Comparison of ENCODE assay signal across 8 cellular contexts in genomic region chr12:57603758-57604453, GRCh38. TPM values are rescaled to one million over a fixed set of nuclear protein-coding genes. Genes with fewer than 3 reads are reported as not detected.
DNase-seq lines count a peak whose midpoint lies in the region; ATAC-seq, FAIRE-seq and TF ChIP-seq lines count a peak whose summit lies in the region.

No MANE protein-coding gene starts in this region.

- no peak for FAIRE-seq in HepG2 (lab: Jason Lieb, UNC)

- H3K4me2 ChIP-seq in HepG2 (ENCODE audit: low read depth, low read length): peak overlapping the region; percentile 78

- H3K36me3 Mint-ChIP-seq in CD8-positive, alpha-beta memory T cell: peaks cover 0 to 51% (median 26%) of the 10 kb centered on the region in 3 donors
- H3K36me3 Mint-ChIP-seq in central memory CD8-positive, alpha-beta T cell (ENCODE audit: insufficient read depth): peaks cover 20% of the 10 kb centered on the region

- H2AFZ ChIP-seq in HepG2 (ENCODE audit: low read length): no peak overlapping the region

- peak overlapping the region; percentile 78 for H3K4me3 ChIP-seq in CD8-positive, alpha-beta memory T cell (ENCODE audit: low read length)
- H3K4me3 ChIP-seq in MG63 (peak overlapping the region; percentile 43), HepG2 (replicated peaks in 1 of 3; ENCODE audit: insufficient read depth in 1 of 3, low read depth in 2 of 3, low read length in 3 of 3) (peak overlapping the region; percentile 79 to 84 (median 80); a peak in 5 of 6 replicates), subcutaneous abdominal adipose tissue (ENCODE audit: low read depth in 1 of 5, low read length in 5 of 5) (peak overlapping the region in 4 of 5 donors; percentile 56 to 72 (median 59))

- DNase-seq in CD8-positive, alpha-beta memory T cell: no peak
- peak; percentile 60 for DNase-seq in MG63
- no peak for DNase-seq in central memory CD8-positive, alpha-beta T cell (ENCODE audit: low spot score in 2 of 2)
- no peak for DNase-seq in HepG2 (ENCODE audit: low spot score)
- no peak for DNase-seq in effector CD8-positive, alpha-beta T cell (lab: John Stamatoyannopoulos, UW)
- DNase-seq in activated CD8-positive, alpha-beta memory T cell treated with anti-CD3 and anti-CD28 coated beads, Interleukin-2, amount 50 U/mL, for 4 hours: no peak

- H3K36me3 ChIP-seq in CD8-positive, alpha-beta memory T cell (ENCODE audit: insufficient read depth, low read length): peaks cover 14% of the 10 kb centered on the region
- H3K36me3 ChIP-seq in MG63 (no peaks in the 10 kb centered on the region; the same call in 1 of the 2 replicates), HepG2 (replicated peaks in 1 of 2; ENCODE audit: control insufficient read depth in 1 of 2, insufficient read depth in 2 of 2, low read length in 2 of 2) (peaks cover 8 to 14% of the 10 kb centered on the region in 2 experiments; a peak in 3 of 5 replicates), subcutaneous abdominal adipose tissue (ENCODE audit: control insufficient read depth in 5 of 5, insufficient read depth in 5 of 5, low read length in 5 of 5) (peaks cover 0 to 39% (median 32%) of the 10 kb centered on the region in 5 donors)

- no peak overlapping the region for H3K27ac ChIP-seq in CD8-positive, alpha-beta memory T cell (ENCODE audit: low read depth, low read length)
- H3K27ac ChIP-seq in HepG2 (ENCODE audit: extremely low read length, insufficient read depth, low read length) (peak overlapping the region; percentile 26), subcutaneous abdominal adipose tissue (ENCODE audit: low read depth, low read length) (no peak overlapping the region)

- intact Hi-C loops in HepG2 (cut with micrococcal nuclease; ENCODE audit: unreplicated experiment): no loop called here

- H3K27me3 Mint-ChIP-seq in CD8-positive, alpha-beta memory T cell: peaks cover 0 to under 1% of the 10 kb centered on the region in 2 donors
- H3K27me3 Mint-ChIP-seq in central memory CD8-positive, alpha-beta T cell: no peaks in the 10 kb centered on the region

- 64% methylated on average over 6 of the region's 6 CpGs for WGBS in HepG2 (ENCODE audit: low lambda C conversion rate)

- H3K9ac ChIP-seq in HepG2 (ENCODE audit: insufficient read depth, low read depth, low read length) (peak overlapping the region; percentile 60), subcutaneous abdominal adipose tissue (ENCODE audit: low read length in 5 of 5) (peak overlapping the region in 1 of 5 donors; percentile 50)

- H3K9me3 ChIP-seq in CD8-positive, alpha-beta memory T cell (ENCODE audit: low read length): no peaks in the 10 kb centered on the region
- H3K9me3 ChIP-seq in MG63 (no peaks in the 10 kb centered on the region), HepG2 (ENCODE audit: low read length) (no peaks in the 10 kb centered on the region), subcutaneous abdominal adipose tissue (ENCODE audit: control insufficient read depth in 5 of 5, low read length in 5 of 5) (no peaks in the 10 kb centered on the region)

- TF ChIP-seq POLR2A in HepG2 (IDR thresholded peaks at IDR 0.05; ENCODE audit: insufficient read depth in 1 of 2, low read depth in 2 of 2, low read length in 2 of 2): no peak

- no peak for ATAC-seq in central memory CD8-positive, alpha-beta T cell (replicated peaks; ENCODE audit: extremely low read depth, poor library complexity, severe bottlenecking)
- ATAC-seq in HepG2 (no peak), HG03520 (IDR thresholded peaks at IDR 0.05; ENCODE audit: unreplicated experiment) (no peak)

- H4K20me1 ChIP-seq in HepG2 (ENCODE audit: insufficient read depth, low read length): no peaks in the 10 kb centered on the region; the same call in 1 of the 2 replicates

- H3K27ac Mint-ChIP-seq in CD8-positive, alpha-beta memory T cell: peak overlapping the region; percentile 64 to 94 (median 90)
- H3K27ac Mint-ChIP-seq in central memory CD8-positive, alpha-beta T cell (ENCODE audit: low read depth): peak overlapping the region; percentile 89

- CTCF ChIA-PET in CD8-positive, alpha-beta memory T cell (lab: Charles Lee): interaction anchor here (0.9 to 1.6 kb wide), 4 partner anchors 12 to 151 kb away, joined by 3 to 6 read pairs (median 4); partner anchors contain the start of gene B4GALNT1
- CTCF ChIA-PET in HepG2 (lab: Yijun Ruan, JAX; ENCODE audit: low intra/inter-chr PET ratio, low total read pairs): no interaction called here

- TF ChIP-seq EP300 in HepG2 (IDR thresholded peaks at IDR 0.05; ENCODE audit: low read depth in 2 of 2, low read length in 2 of 2): no peak
- no peak for TF ChIP-seq EP300 in HepG2 (CRISPR knock-in tag; IDR thresholded peaks at IDR 0.05; ENCODE audit: borderline replicate concordance)

- in situ Hi-C loops in HepG2 (cut with HindIII; ENCODE audit: extremely low pct_ligation_motif_present, low pct_unique_long_range_greater_than_20kb): no loop called here

- H3K4me3 Mint-ChIP-seq in CD8-positive, alpha-beta memory T cell: peak overlapping the region; percentile 85 to 94 (median 88)
- H3K4me3 Mint-ChIP-seq in central memory CD8-positive, alpha-beta T cell: peak overlapping the region; percentile 79

- no peak for TF ChIP-seq CTCF in HepG2 (CRISPR knock-in tag; IDR thresholded peaks at IDR 0.05)

- no peaks in the 10 kb centered on the region for H3K27me3 ChIP-seq in CD8-positive, alpha-beta memory T cell (ENCODE audit: insufficient read depth, low read length, poor library complexity, severe bottlenecking)
- H3K27me3 ChIP-seq in MG63: no peaks in the 10 kb centered on the region
- peaks cover 0 to 9% of the 10 kb centered on the region in 2 experiments; a peak in 1 of 5 replicates for H3K27me3 ChIP-seq in HepG2 (ENCODE audit: control insufficient read depth in 1 of 2, insufficient read depth in 2 of 2, low read length in 2 of 2)
- H3K27me3 ChIP-seq in subcutaneous abdominal adipose tissue (ENCODE audit: control insufficient read depth in 5 of 5, insufficient read depth in 4 of 5, low read length in 5 of 5): peaks cover 12 to 40% (median 28%) of the 10 kb centered on the region in 5 donors

- no peaks in the 10 kb centered on the region for H3K9me3 Mint-ChIP-seq in CD8-positive, alpha-beta memory T cell
- no peaks in the 10 kb centered on the region for H3K9me3 Mint-ChIP-seq in central memory CD8-positive, alpha-beta T cell

- H3K4me1 Mint-ChIP-seq in CD8-positive, alpha-beta memory T cell: peaks cover 32 to 43% (median 37%) of the 10 kb centered on the region in 3 donors
- peaks cover 38% of the 10 kb centered on the region for H3K4me1 Mint-ChIP-seq in central memory CD8-positive, alpha-beta T cell

- no peaks in the 10 kb centered on the region for H3K79me2 ChIP-seq in HepG2 (ENCODE audit: insufficient read depth, low read length)

- POLR2A ChIA-PET in CD8-positive, alpha-beta memory T cell (lab: Charles Lee): no interaction called here
- POLR2A ChIA-PET in HepG2 (lab: Yijun Ruan, JAX): interaction anchor here (0.9 to 5.4 kb wide), 4 partner anchors 12 to 81 kb away, joined by 3 to 26 read pairs (median 4); partner anchors contain the start of gene PIP4K2C

- no TSS peak for BruUV-seq in HepG2 (replicated peaks; lab: Mats Ljungman, UMichigan)

- peaks cover 28% of the 10 kb centered on the region for H3K4me1 ChIP-seq in CD8-positive, alpha-beta memory T cell (ENCODE audit: insufficient read depth, low read length)
- H3K4me1 ChIP-seq in HepG2 (ENCODE audit: insufficient read depth, low read length) (peaks cover 27% of the 10 kb centered on the region), subcutaneous abdominal adipose tissue (ENCODE audit: control insufficient read depth in 5 of 5, insufficient read depth in 5 of 5, low read length in 5 of 5) (peaks cover 2 to 18% (median 15%) of the 10 kb centered on the region in 5 donors)

- TF ChIP-seq RAD21 in HepG2 (CRISPR knock-in tag; IDR thresholded peaks at IDR 0.05): no peak

RNA-seq across cellular contexts. Expression of gene DTX3, which starts 0.7 kb away (rescaled TPM):
- 10 to 100 TPM; 16.7 to 18.3 TPM for total RNA-seq in CD8-positive, alpha-beta memory T cell
- polyA plus RNA-seq in CD8-positive, alpha-beta memory T cell: 7.2 TPM
- 0.20 and 0.52 TPM in 2 replicates for total RNA-seq in MG63 (2014; rRNA removed; shearing (Covaris generic); ENCODE audit: low replicate concordance)
- 5.4 and 9.0 TPM in 2 replicates for total RNA-seq in HepG2 (2016; rRNA removed; fragmentation: Illumina TruSeq; extraction: Trizol)
- 4.1 and 4.8 TPM in 2 replicates for total RNA-seq in HepG2 (2016; cell fraction: cytosol; rRNA removed; fragmentation: Illumina TruSeq; extraction: Trizol; ENCODE audit: low read depth)
- total RNA-seq in HepG2 (2016; cell fraction: insoluble cytoplasmic fraction; rRNA removed; fragmentation: Illumina TruSeq; extraction: Trizol): 4.3 and 9.2 TPM in 2 replicates
- 8.4 and 9.4 TPM in 2 replicates for total RNA-seq in HepG2 (2016; cell fraction: membrane; rRNA removed; fragmentation: Illumina TruSeq; extraction: Trizol)
- total RNA-seq in HepG2 (2016; cell fraction: nucleus; rRNA removed; fragmentation: Illumina TruSeq; extraction: Trizol): 9.5 and 11.0 TPM in 2 replicates
- 27.2 and 28.7 TPM in 2 replicates for polyA plus RNA-seq in HepG2 (2011; rRNA removed)
- polyA plus RNA-seq in HepG2 (2011; cell fraction: cytosol; rRNA removed): 13.0 and 16.9 TPM in 2 replicates
- 170 and 204 TPM in 2 replicates for polyA plus RNA-seq in HepG2 (2011; cell fraction: nucleus; rRNA removed)
- polyA plus RNA-seq in HepG2 (2012): 11.6 and 13.9 TPM in 2 replicates
- 4.0 and 4.6 TPM in 2 replicates for polyA plus RNA-seq in HepG2 (2016; cell fraction: cytosol; fragmentation: Illumina TruSeq; extraction: Trizol; ENCODE audit: low read depth)
- 6.2 and 8.3 TPM in 2 replicates for polyA plus RNA-seq in HepG2 (2016; cell fraction: insoluble cytoplasmic fraction; fragmentation: Illumina TruSeq; extraction: Trizol; ENCODE audit: low read depth)
- polyA plus RNA-seq in HepG2 (2016; cell fraction: membrane; fragmentation: Illumina TruSeq; extraction: Trizol; ENCODE audit: low read depth): 9.6 and 10.1 TPM in 2 replicates
- polyA plus RNA-seq in HepG2 (2016; cell fraction: nucleus; fragmentation: Illumina TruSeq; extraction: Trizol; ENCODE audit: insufficient read depth, low read depth): 29.4 and 32.9 TPM in 2 replicates
- 16.3 TPM in 1 of 2 replicates, not detected in the other for polyA minus RNA-seq in HepG2 (2011; rRNA and poly(A)+ RNA removed; ENCODE audit: low replicate concordance)
- 4.4 and 6.0 TPM in 2 replicates for polyA minus RNA-seq in HepG2 (2011; cell fraction: cytosol; rRNA and poly(A)+ RNA removed)
- 14.5 and 15.1 TPM in 2 replicates for polyA minus RNA-seq in HepG2 (2011; cell fraction: nucleus; rRNA and poly(A)+ RNA removed)

RNA-seq across cellular contexts. Expression of gene ARHGEF25, which starts 7.3 kb away (rescaled TPM):
- 1 to 10 TPM; 1.4 to 1.9 TPM for total RNA-seq in CD8-positive, alpha-beta memory T cell
- polyA plus RNA-seq in CD8-positive, alpha-beta memory T cell: not detected
- 17.0 and 17.4 TPM in 2 replicates for total RNA-seq in MG63 (2014; rRNA removed; shearing (Covaris generic); ENCODE audit: low replicate concordance)
- total RNA-seq in HepG2 (2016; rRNA removed; fragmentation: Illumina TruSeq; extraction: Trizol): 10.1 and 11.5 TPM in 2 replicates
- total RNA-seq in HepG2 (2016; cell fraction: cytosol; rRNA removed; fragmentation: Illumina TruSeq; extraction: Trizol; ENCODE audit: low read depth): 8.4 and 8.9 TPM in 2 replicates
- 8.3 and 14.8 TPM in 2 replicates for total RNA-seq in HepG2 (2016; cell fraction: insoluble cytoplasmic fraction; rRNA removed; fragmentation: Illumina TruSeq; extraction: Trizol)
- 16.1 and 18.0 TPM in 2 replicates for total RNA-seq in HepG2 (2016; cell fraction: membrane; rRNA removed; fragmentation: Illumina TruSeq; extraction: Trizol)
- total RNA-seq in HepG2 (2016; cell fraction: nucleus; rRNA removed; fragmentation: Illumina TruSeq; extraction: Trizol): 9.2 and 9.6 TPM in 2 replicates
- polyA plus RNA-seq in HepG2 (2011; rRNA removed): 12.5 and 15.3 TPM in 2 replicates
- 8.5 and 8.9 TPM in 2 replicates for polyA plus RNA-seq in HepG2 (2011; cell fraction: cytosol; rRNA removed)
- 77.8 and 83.0 TPM in 2 replicates for polyA plus RNA-seq in HepG2 (2011; cell fraction: nucleus; rRNA removed)
- polyA plus RNA-seq in HepG2 (2012): 15.4 and 15.7 TPM in 2 replicates
- polyA plus RNA-seq in HepG2 (2016; cell fraction: cytosol; fragmentation: Illumina TruSeq; extraction: Trizol; ENCODE audit: low read depth): 6.4 and 8.2 TPM in 2 replicates
- polyA plus RNA-seq in HepG2 (2016; cell fraction: insoluble cytoplasmic fraction; fragmentation: Illumina TruSeq; extraction: Trizol; ENCODE audit: low read depth): 8.6 and 9.4 TPM in 2 replicates
- 11.4 and 11.5 TPM in 2 replicates for polyA plus RNA-seq in HepG2 (2016; cell fraction: membrane; fragmentation: Illumina TruSeq; extraction: Trizol; ENCODE audit: low read depth)
- 21.2 and 28.6 TPM in 2 replicates for polyA plus RNA-seq in HepG2 (2016; cell fraction: nucleus; fragmentation: Illumina TruSeq; extraction: Trizol; ENCODE audit: insufficient read depth, low read depth)
- 6.2 TPM in 1 of 2 replicates, not detected in the other for polyA minus RNA-seq in HepG2 (2011; rRNA and poly(A)+ RNA removed; ENCODE audit: low replicate concordance)
- 2.9 and 3.3 TPM in 2 replicates for polyA minus RNA-seq in HepG2 (2011; cell fraction: cytosol; rRNA and poly(A)+ RNA removed)
- 11.8 and 12.6 TPM in 2 replicates for polyA minus RNA-seq in HepG2 (2011; cell fraction: nucleus; rRNA and poly(A)+ RNA removed)

RNA-seq across cellular contexts. Expression of gene PIP4K2C, which starts 12.9 kb away (rescaled TPM):
- total RNA-seq in CD8-positive, alpha-beta memory T cell: 10 to 100 TPM; 24.7 to 29.7 TPM
- 40.6 TPM for polyA plus RNA-seq in CD8-positive, alpha-beta memory T cell
- total RNA-seq in MG63 (2014; rRNA removed; shearing (Covaris generic); ENCODE audit: low replicate concordance): 16.3 and 98.3 TPM in 2 replicates
- total RNA-seq in HepG2 (2016; rRNA removed; fragmentation: Illumina TruSeq; extraction: Trizol): 23.6 and 26.4 TPM in 2 replicates
- 2.6 and 2.8 TPM in 2 replicates for total RNA-seq in HepG2 (2016; cell fraction: cytosol; rRNA removed; fragmentation: Illumina TruSeq; extraction: Trizol; ENCODE audit: low read depth)
- 19.8 and 28.3 TPM in 2 replicates for total RNA-seq in HepG2 (2016; cell fraction: insoluble cytoplasmic fraction; rRNA removed; fragmentation: Illumina TruSeq; extraction: Trizol)
- total RNA-seq in HepG2 (2016; cell fraction: membrane; rRNA removed; fragmentation: Illumina TruSeq; extraction: Trizol): 9.9 and 10.2 TPM in 2 replicates
- total RNA-seq in HepG2 (2016; cell fraction: nucleus; rRNA removed; fragmentation: Illumina TruSeq; extraction: Trizol): 23.9 TPM in 2 replicates
- polyA plus RNA-seq in HepG2 (2011; rRNA removed): 21.7 and 23.3 TPM in 2 replicates
- polyA plus RNA-seq in HepG2 (2011; cell fraction: cytosol; rRNA removed): 13.2 and 18.6 TPM in 2 replicates
- 26.0 and 28.4 TPM in 2 replicates for polyA plus RNA-seq in HepG2 (2011; cell fraction: nucleus; rRNA removed)
- polyA plus RNA-seq in HepG2 (2012): 14.2 and 18.4 TPM in 2 replicates
- polyA plus RNA-seq in HepG2 (2016; cell fraction: cytosol; fragmentation: Illumina TruSeq; extraction: Trizol; ENCODE audit: low read depth): 2.2 and 2.3 TPM in 2 replicates
- polyA plus RNA-seq in HepG2 (2016; cell fraction: insoluble cytoplasmic fraction; fragmentation: Illumina TruSeq; extraction: Trizol; ENCODE audit: low read depth): 16.8 and 23.7 TPM in 2 replicates
- 6.3 and 6.4 TPM in 2 replicates for polyA plus RNA-seq in HepG2 (2016; cell fraction: membrane; fragmentation: Illumina TruSeq; extraction: Trizol; ENCODE audit: low read depth)
- polyA plus RNA-seq in HepG2 (2016; cell fraction: nucleus; fragmentation: Illumina TruSeq; extraction: Trizol; ENCODE audit: insufficient read depth, low read depth): 34.3 and 34.5 TPM in 2 replicates
- 20.4 and 21.5 TPM in 2 replicates for polyA minus RNA-seq in HepG2 (2011; rRNA and poly(A)+ RNA removed; ENCODE audit: low replicate concordance)
- polyA minus RNA-seq in HepG2 (2011; cell fraction: cytosol; rRNA and poly(A)+ RNA removed): 12.7 and 13.5 TPM in 2 replicates
- 8.1 and 11.4 TPM in 2 replicates for polyA minus RNA-seq in HepG2 (2011; cell fraction: nucleus; rRNA and poly(A)+ RNA removed)

RNA-seq across cellular contexts. Expression of gene B4GALNT1, which starts 29.1 kb away (rescaled TPM):
- total RNA-seq in CD8-positive, alpha-beta memory T cell: 1 to 10 TPM; 2.9 to 4.1 TPM
- not detected for polyA plus RNA-seq in CD8-positive, alpha-beta memory T cell
- 8.9 and 13.9 TPM in 2 replicates for total RNA-seq in MG63 (2014; rRNA removed; shearing (Covaris generic); ENCODE audit: low replicate concordance)
- 1.9 and 4.5 TPM in 2 replicates for total RNA-seq in HepG2 (2016; rRNA removed; fragmentation: Illumina TruSeq; extraction: Trizol)
- 1.8 and 2.2 TPM in 2 replicates for total RNA-seq in HepG2 (2016; cell fraction: cytosol; rRNA removed; fragmentation: Illumina TruSeq; extraction: Trizol; ENCODE audit: low read depth)
- 2.9 and 5.7 TPM in 2 replicates for total RNA-seq in HepG2 (2016; cell fraction: insoluble cytoplasmic fraction; rRNA removed; fragmentation: Illumina TruSeq; extraction: Trizol)
- 2.5 and 3.5 TPM in 2 replicates for total RNA-seq in HepG2 (2016; cell fraction: membrane; rRNA removed; fragmentation: Illumina TruSeq; extraction: Trizol)
- 5.8 and 8.3 TPM in 2 replicates for total RNA-seq in HepG2 (2016; cell fraction: nucleus; rRNA removed; fragmentation: Illumina TruSeq; extraction: Trizol)
- polyA plus RNA-seq in HepG2 (2011; rRNA removed): 5.4 and 5.9 TPM in 2 replicates
- 2.9 and 4.0 TPM in 2 replicates for polyA plus RNA-seq in HepG2 (2011; cell fraction: cytosol; rRNA removed)
- polyA plus RNA-seq in HepG2 (2011; cell fraction: nucleus; rRNA removed): 18.7 and 19.0 TPM in 2 replicates
- 1.8 and 3.8 TPM in 2 replicates for polyA plus RNA-seq in HepG2 (2012)
- polyA plus RNA-seq in HepG2 (2016; cell fraction: cytosol; fragmentation: Illumina TruSeq; extraction: Trizol; ENCODE audit: low read depth): 0.94 and 1.2 TPM in 2 replicates
- polyA plus RNA-seq in HepG2 (2016; cell fraction: insoluble cytoplasmic fraction; fragmentation: Illumina TruSeq; extraction: Trizol; ENCODE audit: low read depth): 3.4 and 3.9 TPM in 2 replicates
- polyA plus RNA-seq in HepG2 (2016; cell fraction: membrane; fragmentation: Illumina TruSeq; extraction: Trizol; ENCODE audit: low read depth): 2.4 and 2.9 TPM in 2 replicates
- polyA plus RNA-seq in HepG2 (2016; cell fraction: nucleus; fragmentation: Illumina TruSeq; extraction: Trizol; ENCODE audit: insufficient read depth, low read depth): 13.0 and 13.7 TPM in 2 replicates
- polyA minus RNA-seq in HepG2 (2011; rRNA and poly(A)+ RNA removed; ENCODE audit: low replicate concordance): 8.1 and 22.4 TPM in 2 replicates
- polyA minus RNA-seq in HepG2 (2011; cell fraction: cytosol; rRNA and poly(A)+ RNA removed): 2.5 and 3.0 TPM in 2 replicates
- 8.2 and 8.8 TPM in 2 replicates for polyA minus RNA-seq in HepG2 (2011; cell fraction: nucleus; rRNA and poly(A)+ RNA removed)

RNA-seq across cellular contexts. Expression of gene KIF5A, which starts 54.1 kb away (rescaled TPM):
- 1 to 10 TPM; 1.8 to 2.1 TPM for total RNA-seq in CD8-positive, alpha-beta memory T cell
- polyA plus RNA-seq in CD8-positive, alpha-beta memory T cell: 0.12 TPM
- not detected in 2 replicates for total RNA-seq in MG63 (2014; rRNA removed; shearing (Covaris generic); ENCODE audit: low replicate concordance)
- total RNA-seq in HepG2 (2016; rRNA removed; fragmentation: Illumina TruSeq; extraction: Trizol): 1.1 and 1.6 TPM in 2 replicates
- total RNA-seq in HepG2 (2016; cell fraction: cytosol; rRNA removed; fragmentation: Illumina TruSeq; extraction: Trizol; ENCODE audit: low read depth): 0.18 and 0.71 TPM in 2 replicates
- 0.91 and 1.5 TPM in 2 replicates for total RNA-seq in HepG2 (2016; cell fraction: insoluble cytoplasmic fraction; rRNA removed; fragmentation: Illumina TruSeq; extraction: Trizol)
- total RNA-seq in HepG2 (2016; cell fraction: membrane; rRNA removed; fragmentation: Illumina TruSeq; extraction: Trizol): 0.37 and 0.41 TPM in 2 replicates
- total RNA-seq in HepG2 (2016; cell fraction: nucleus; rRNA removed; fragmentation: Illumina TruSeq; extraction: Trizol): 3.2 and 3.6 TPM in 2 replicates
- 10.3 and 11.9 TPM in 2 replicates for polyA plus RNA-seq in HepG2 (2011; rRNA removed)
- 2.9 and 3.5 TPM in 2 replicates for polyA plus RNA-seq in HepG2 (2011; cell fraction: cytosol; rRNA removed)
- polyA plus RNA-seq in HepG2 (2011; cell fraction: nucleus; rRNA removed): 35.5 and 41.8 TPM in 2 replicates
- 8.0 and 9.1 TPM in 2 replicates for polyA plus RNA-seq in HepG2 (2012)
- 0.12 and 0.15 TPM in 2 replicates for polyA plus RNA-seq in HepG2 (2016; cell fraction: cytosol; fragmentation: Illumina TruSeq; extraction: Trizol; ENCODE audit: low read depth)
- 0.97 and 1.1 TPM in 2 replicates for polyA plus RNA-seq in HepG2 (2016; cell fraction: insoluble cytoplasmic fraction; fragmentation: Illumina TruSeq; extraction: Trizol; ENCODE audit: low read depth)
- polyA plus RNA-seq in HepG2 (2016; cell fraction: membrane; fragmentation: Illumina TruSeq; extraction: Trizol; ENCODE audit: low read depth): 0.27 and 0.29 TPM in 2 replicates
- 7.8 and 8.7 TPM in 2 replicates for polyA plus RNA-seq in HepG2 (2016; cell fraction: nucleus; fragmentation: Illumina TruSeq; extraction: Trizol; ENCODE audit: insufficient read depth, low read depth)
- 0.02 and 2.8 TPM in 2 replicates for polyA minus RNA-seq in HepG2 (2011; rRNA and poly(A)+ RNA removed; ENCODE audit: low replicate concordance)
- 1.9 and 3.0 TPM in 2 replicates for polyA minus RNA-seq in HepG2 (2011; cell fraction: cytosol; rRNA and poly(A)+ RNA removed)
- 17.8 and 18.6 TPM in 2 replicates for polyA minus RNA-seq in HepG2 (2011; cell fraction: nucleus; rRNA and poly(A)+ RNA removed)
